In genomic region chr18:62869327-62869726, GRCh38 we compare ENCODE assay signal across 9 cellular contexts.
DNase-seq lines count a peak whose midpoint lies in the region; ATAC-seq and TF ChIP-seq lines count a peak whose summit lies in the region.
"Had no signal": no experiment of that assay in that cellular context is flagged by ENCODE, and none has a peak within 500 bp of the region (broad histone marks: within the 10 kb centered on the region; RNA-seq: fewer than 3 reads in every experiment).

No MANE protein-coding gene starts in this region.

- TF ChIP-seq CTCF in MM.1S (IDR thresholded peaks at IDR 0.05; ENCODE audit: low read length) (no peak), nephron progenitor cell (IDR thresholded peaks at IDR 0.05) (no peak), psoas muscle (IDR thresholded peaks at IDR 0.05) (no peak)

- DNase-seq in MM.1S: no peak
- no peak for DNase-seq in nephron progenitor cell
- DNase-seq in aorta: no peak
- no peak for DNase-seq in anterior cingulate cortex (lab: John Stamatoyannopoulos, UW)
- no peak for DNase-seq in psoas muscle
- no peak for DNase-seq in HCEC 1CT
- DNase-seq: T-helper 9 cell had no signal

- H3K4me3 ChIP-seq in MM.1S (ENCODE audit: low read length) (peak overlapping the region; percentile 49), aorta (ENCODE audit: low read length in 2 of 2) (peak overlapping the region in 1 of 2 donors; percentile 26), psoas muscle (no peak overlapping the region)

- no peaks in the 10 kb centered on the region for H3K9me3 Mint-ChIP-seq in nephron progenitor cell

- H3K9ac ChIP-seq in MM.1S (ENCODE audit: low read length): peak overlapping the region; percentile 57

- H3K4me2 ChIP-seq in MM.1S (ENCODE audit: low read depth, low read length): peak overlapping the region; percentile 80

- H3K27ac Mint-ChIP-seq in nephron progenitor cell: peak overlapping the region; percentile 85

- H3K4me3 Mint-ChIP-seq in nephron progenitor cell: no peak overlapping the region

- H3K9me2 ChIP-seq in MM.1S (replicated peaks; ENCODE audit: insufficient read depth, low read length): no peaks in the 10 kb centered on the region

- H3K36me3 Mint-ChIP-seq in nephron progenitor cell (ENCODE audit: low read depth): peaks cover 33% of the 10 kb centered on the region

- peaks cover 24% of the 10 kb centered on the region for H3K4me1 ChIP-seq in MM.1S (ENCODE audit: low read length)
- no peaks in the 10 kb centered on the region for H3K4me1 ChIP-seq in aorta (ENCODE audit: control insufficient read depth in 1 of 2, insufficient read depth in 2 of 2, low read length in 2 of 2)
- H3K4me1 ChIP-seq in psoas muscle: no peaks in the 10 kb centered on the region

- no peaks in the 10 kb centered on the region for H3K27me3 Mint-ChIP-seq in nephron progenitor cell (ENCODE audit: low read depth, poor library complexity)

- no peaks in the 10 kb centered on the region for H3K36me3 ChIP-seq in MM.1S (replicated peaks; ENCODE audit: insufficient read depth, low read length)
- no peaks in the 10 kb centered on the region for H3K36me3 ChIP-seq in aorta (ENCODE audit: control insufficient read depth in 1 of 2, insufficient read depth in 2 of 2, low read length in 1 of 2)
- no peaks in the 10 kb centered on the region for H3K36me3 ChIP-seq in psoas muscle (ENCODE audit: insufficient read depth in 1 of 2, low read depth in 1 of 2)

- H3F3A ChIP-seq in MM.1S (ENCODE audit: insufficient read depth, low read length): peaks cover 24% of the 10 kb centered on the region

- peaks cover 12% of the 10 kb centered on the region for H3K4me1 Mint-ChIP-seq in nephron progenitor cell

- H4K20me1 ChIP-seq in MM.1S (ENCODE audit: insufficient read depth, low read length): no peaks in the 10 kb centered on the region

- peak overlapping the region; percentile 92 for H2AFZ ChIP-seq in MM.1S (ENCODE audit: low read length)

- H3K9me3 ChIP-seq in MM.1S (replicated peaks; ENCODE audit: insufficient read depth, low read length) (no peaks in the 10 kb centered on the region), aorta (ENCODE audit: control insufficient read depth, low read length) (no peaks in the 10 kb centered on the region), psoas muscle (no peaks in the 10 kb centered on the region)

- H3K27ac ChIP-seq in MM.1S (ENCODE audit: low read length) (peak overlapping the region; percentile 86), aorta (ENCODE audit: low read depth in 1 of 2, low read length in 2 of 2) (no peak overlapping the region), psoas muscle (no peak overlapping the region)

- intact Hi-C loops in aorta (cut with DNase I) (loop anchor here in 1 of 2 donors (5.0 kb wide), 1 partner anchor 73 kb away; no protein-coding TSS in a partner anchor), psoas muscle (cut with DNase I) (no loop called here)

- no peaks in the 10 kb centered on the region for H3K79me2 ChIP-seq in MM.1S (ENCODE audit: low read length)

- no peaks in the 10 kb centered on the region for H3K27me3 ChIP-seq in MM.1S (replicated peaks; ENCODE audit: insufficient read depth, low read length)
- no peaks in the 10 kb centered on the region for H3K27me3 ChIP-seq in aorta (ENCODE audit: control insufficient read depth in 1 of 2, insufficient read depth in 2 of 2, low read length in 1 of 2)
- no peaks in the 10 kb centered on the region for H3K27me3 ChIP-seq in psoas muscle (ENCODE audit: insufficient read depth in 3 of 3, low read length in 2 of 3)

- ATAC-seq in GM19023 (IDR thresholded peaks at IDR 0.05; ENCODE audit: unreplicated experiment) (peak; percentile 56), HG02571 (IDR thresholded peaks at IDR 0.05; ENCODE audit: unreplicated experiment) (peak; percentile 29), aorta (ENCODE audit: low FRiP score) (no peak), psoas muscle (no peak)

Comparison
In these comparisons a context has a peak if more than half of its experiments do, and no peak if none do; other contexts are left out.
1. ATAC-seq: peak in GM19023 (single experiment) and HG02571 (single experiment); none in aorta (single experiment) and psoas muscle (0 of 4).